32 cellular contexts compared by ENCODE assay signal in the genomic region with DNA sequence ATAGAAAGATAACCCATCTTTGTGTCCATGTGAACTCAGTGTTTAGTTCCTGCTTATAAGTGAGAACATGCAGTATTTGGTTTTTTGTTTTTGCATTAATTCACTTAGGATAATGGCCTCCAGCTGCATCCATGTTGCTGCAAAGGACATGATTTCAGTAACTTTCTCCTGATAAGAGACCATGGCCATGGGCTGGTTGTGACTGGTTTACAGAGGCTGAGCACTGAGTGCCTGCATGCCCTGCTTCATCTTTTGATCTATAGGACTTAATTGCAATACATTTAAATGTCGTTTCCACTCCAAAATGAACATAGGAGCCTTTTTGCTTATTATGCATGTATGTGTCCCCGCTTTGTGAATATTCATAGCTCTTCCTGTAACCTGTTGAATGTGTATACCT.
"Had no signal": no experiment of that assay in that cellular context is flagged by ENCODE, and none has a peak within 500 bp of the region (broad histone marks: within the 10 kb centered on the region; RNA-seq: fewer than 3 reads in every experiment).

No MANE protein-coding gene starts in this region.

- ATAC-seq: activated CD8-positive, alpha-beta T cell treated with anti-CD3 and anti-CD28 coated beads for 36 hours; activated naive CD4-positive, alpha-beta T cell treated with anti-CD3 and anti-CD28 coated beads, Interleukin-2, amount 50 U/mL, for 72 hours; activated T-cell treated with anti-CD3 and anti-CD28 coated beads, Interleukin-2, amount 50 U/mL, for 4 hours; activated T-cell treated with anti-CD3 and anti-CD28 coated beads, Interleukin-2, amount 50 U/mL, for 72 hours; activated T-helper 17 cell treated with anti-CD3 and anti-CD28 coated beads, Interleukin-2, amount 50 U/mL, for 72 hours; body of pancreas had no signal

- H3K4me1 ChIP-seq: adrenal gland, body of pancreas, breast epithelium had no signal

- H3K27me3 ChIP-seq: adrenal gland, body of pancreas, brain microvascular endothelial cell, breast epithelium had no signal

- DNase-seq: activated B cell treated with CpG ODN at 0.5 μM for 24 hours; activated CD4-positive, alpha-beta memory T cell treated with anti-CD3 and anti-CD28 coated beads for 36 hours; activated CD4-positive, alpha-beta T cell treated with anti-CD3 and anti-CD28 coated beads for 4 hours; activated CD4-positive, alpha-beta T cell treated with anti-CD3 and anti-CD28 coated beads, Interleukin-2, amount 10 ng/mL, durations not matched to agents 24 days and 14 days; activated CD4-positive, alpha-beta T cell treated with anti-CD3 and anti-CD28 coated beads, Interleukin-2, amount 50 U/mL, for 1 hour; activated CD4-positive, alpha-beta T cell treated with anti-CD3 and anti-CD28 coated beads, Interleukin-2, amount 50 U/mL, for 4 hours; activated CD4-positive, CD25-positive, alpha-beta regulatory T cell treated with anti-CD3 and anti-CD28 coated beads, Interleukin-2, amount 50 U/mL, for 72 hours; activated CD8-positive, alpha-beta memory T cell treated with anti-CD3 and anti-CD28 coated beads, Interleukin-2, amount 50 U/mL, for 4 hours; activated CD8-positive, alpha-beta T cell treated with anti-CD3 and anti-CD28 coated beads for 36 hours; activated effector memory CD4-positive, alpha-beta T cell treated with anti-CD3 and anti-CD28 coated beads, Interleukin-2, amount 50 U/mL, for 16 hours; activated gamma-delta T cell treated with Interleukin-2 at 50 U/mL for 16 hours; activated naive CD4-positive, alpha-beta T cell; activated naive CD4-positive, alpha-beta T cell treated with anti-CD3 and anti-CD28 coated beads for 36 hours; activated naive CD4-positive, alpha-beta T cell treated with anti-CD3 and anti-CD28 coated beads, Interleukin-2, amount 50 U/mL, for 16 hours; activated naive CD8-positive, alpha-beta T cell treated with anti-CD3 and anti-CD28 coated beads for 36 hours; activated T-cell treated with anti-CD3 and anti-CD28 coated beads for 4 hours; activated T-cell treated with anti-CD3 and anti-CD28 coated beads, Interleukin-2, amount 50 U/mL, for 1 hour; activated T-cell treated with anti-CD3 and anti-CD28 coated beads, Interleukin-2, amount 50 U/mL, for 4 hours; activated T-cell treated with anti-CD3 and anti-CD28 coated beads, Interleukin-2, amount 50 U/mL, for 72 hours; adrenal gland; amniotic stem cell; aorta; body of pancreas; brain microvascular endothelial cell; central memory CD4-positive, alpha-beta T cell; T-helper 1 cell; T-helper 2 cell; T-helper 9 cell had no signal

- H3K36me3 ChIP-seq: adrenal gland, brain microvascular endothelial cell, breast epithelium had no signal

- H3K4me3 ChIP-seq: adrenal gland, body of pancreas, breast epithelium had no signal

- H3K27ac ChIP-seq: adrenal gland, body of pancreas, brain microvascular endothelial cell, breast epithelium, VCaP had no signal

- H3K9me3 ChIP-seq: adrenal gland, body of pancreas had no signal
